ENCODE assay signal across 18 cellular contexts in genomic region chr12:104493504-104493903, GRCh38. TPM values are rescaled to one million over a fixed set of nuclear protein-coding genes. Genes with fewer than 3 reads are reported as not detected.
DNase-seq lines count a peak whose midpoint lies in the region; TF ChIP-seq lines count a peak whose summit lies in the region.
"Had no signal": no experiment of that assay in that cellular context is flagged by ENCODE, and none has a peak within 500 bp of the region (broad histone marks: within the 10 kb centered on the region; RNA-seq: fewer than 3 reads in every experiment).

No MANE protein-coding gene starts in this region.

- no peaks in the 10 kb centered on the region for H3K9me2 ChIP-seq in GM23248 (ENCODE audit: insufficient read depth)

- intact Hi-C loops in A673 (cut with micrococcal nuclease; ENCODE audit: unreplicated experiment) = no loop called here

- H3K9me3 Mint-ChIP-seq in T-helper 1 cell treated with Interleukin-12 subunit alpha and Interleukin-12 subunit beta and Interleukin-4 antibody, amounts not matched to agents 30 μg/mL and 1 μg/mL, for 36 hours = no peaks in the 10 kb centered on the region
- H3K9me3 Mint-ChIP-seq: naive B cell had no signal

- no peaks in the 10 kb centered on the region for H3K36me3 ChIP-seq in GM23248 (ENCODE audit: low read depth)
- no peaks in the 10 kb centered on the region for H3K36me3 ChIP-seq in brain microvascular endothelial cell (replicated peaks)
- H3K36me3 ChIP-seq in skeletal muscle satellite cell (ENCODE audit: insufficient read depth, low read length) = no peaks in the 10 kb centered on the region
- H3K36me3 ChIP-seq in A673 (ENCODE audit: insufficient read depth, low read length, poor library complexity, severe bottlenecking) = no peaks in the 10 kb centered on the region
- H3K36me3 ChIP-seq: esophagus squamous epithelium, SJSA1, upper lobe of left lung had no signal

- no peak overlapping the region for H3K4me3 Mint-ChIP-seq in T-helper 1 cell treated with Interleukin-12 subunit alpha and Interleukin-12 subunit beta and Interleukin-4 antibody, amounts not matched to agents 30 μg/mL and 1 μg/mL, for 36 hours

- no peak for TF ChIP-seq CTCF in brain microvascular endothelial cell (IDR thresholded peaks at IDR 0.05; ENCODE audit: low read depth, low read length, missing control alignments)
- no peak for TF ChIP-seq CTCF in A673 (conservative IDR thresholded peaks at IDR 0.05; ENCODE audit: low read depth, low read length)

- CTCF ChIA-PET in A673 (lab: Charles Lee) = no interaction called here

- H3K4me3 ChIP-seq in GM23248 (no peak overlapping the region), brain microvascular endothelial cell (ENCODE audit: low read depth, low read length) (no peak overlapping the region), skeletal muscle satellite cell (ENCODE audit: low read length) (no peak overlapping the region), A673 (ENCODE audit: low read depth, low read length, poor library complexity, severe bottlenecking) (no peak overlapping the region)
- H3K4me3 ChIP-seq: esophagus squamous epithelium, hepatocyte, SJSA1 had no signal

- POLR2A ChIA-PET in A673 (lab: Charles Lee; ENCODE audit: low non-redundant PET) = no interaction called here

- H3K4me1 Mint-ChIP-seq in T-helper 1 cell treated with Interleukin-12 subunit alpha and Interleukin-12 subunit beta and Interleukin-4 antibody, amounts not matched to agents 30 μg/mL and 1 μg/mL, for 36 hours (ENCODE audit: low read depth) = peaks cover 77% of the 10 kb centered on the region

- H3K4me1 ChIP-seq in GM23248 (ENCODE audit: insufficient read depth) = peaks cover 6% of the 10 kb centered on the region; the same call in 1 of the 2 replicates
- peaks cover 31% of the 10 kb centered on the region for H3K4me1 ChIP-seq in skeletal muscle satellite cell (ENCODE audit: control insufficient read depth, insufficient read depth, low read length)
- H3K4me1 ChIP-seq in A673 (ENCODE audit: insufficient read depth, low read length, poor library complexity, severe bottlenecking) = no peaks in the 10 kb centered on the region
- H3K4me1 ChIP-seq: SJSA1 had no signal

- peak overlapping the region; percentile 34 for H3K27ac Mint-ChIP-seq in T-helper 1 cell treated with Interleukin-12 subunit alpha and Interleukin-12 subunit beta and Interleukin-4 antibody, amounts not matched to agents 30 μg/mL and 1 μg/mL, for 36 hours

- H3K79me2 ChIP-seq in GM23248 (ENCODE audit: insufficient read depth) = peaks cover 11% of the 10 kb centered on the region
- H3K79me2 ChIP-seq: hepatocyte had no signal

- H3K9me3 ChIP-seq in GM23248 (ENCODE audit: low read depth) (no peaks in the 10 kb centered on the region), skeletal muscle satellite cell (replicated peaks; ENCODE audit: low read length) (no peaks in the 10 kb centered on the region), A673 (ENCODE audit: low read depth, low read length, poor library complexity, severe bottlenecking) (no peaks in the 10 kb centered on the region)
- H3K9me3 ChIP-seq: esophagus squamous epithelium, SJSA1, upper lobe of left lung had no signal

- no peak overlapping the region for H3K27ac ChIP-seq in GM23248
- H3K27ac ChIP-seq in brain microvascular endothelial cell = peak overlapping the region; percentile 77
- H3K27ac ChIP-seq in A673 (ENCODE audit: low read depth, low read length, poor library complexity, severe bottlenecking) = no peak overlapping the region
- H3K27ac ChIP-seq: hepatocyte, SJSA1 had no signal

- H2AFZ ChIP-seq in GM23248 = 0 out of 2 replicates have a peak overlapping the region, but pooled peaks have one; percentile 81
- H2AFZ ChIP-seq: hepatocyte had no signal

- in situ Hi-C loops in GM23248 (cut with MboI) (no loop called here), brain microvascular endothelial cell (cut with HindIII; ENCODE audit: low pct_ligation_motif_present, low sequenced_read_pairs) (no loop called here)

- no peak overlapping the region for H3K4me2 ChIP-seq in GM23248 (ENCODE audit: unreplicated experiment)
- peak overlapping the region; percentile 76 for H3K4me2 ChIP-seq in skeletal muscle satellite cell (ENCODE audit: low read length)

- H3K36me3 Mint-ChIP-seq in T-helper 1 cell treated with Interleukin-12 subunit alpha and Interleukin-12 subunit beta and Interleukin-4 antibody, amounts not matched to agents 30 μg/mL and 1 μg/mL, for 36 hours (ENCODE audit: low read depth) = peaks cover 45% of the 10 kb centered on the region

- no peaks in the 10 kb centered on the region for H3K27me3 Mint-ChIP-seq in T-helper 1 cell treated with Interleukin-12 subunit alpha and Interleukin-12 subunit beta and Interleukin-4 antibody, amounts not matched to agents 30 μg/mL and 1 μg/mL, for 36 hours (ENCODE audit: low read depth)
- H3K27me3 Mint-ChIP-seq: naive B cell had no signal

- no peaks in the 10 kb centered on the region for H3K27me3 ChIP-seq in GM23248 (replicated peaks; ENCODE audit: insufficient read depth)
- no peaks in the 10 kb centered on the region for H3K27me3 ChIP-seq in brain microvascular endothelial cell (replicated peaks)
- no peaks in the 10 kb centered on the region for H3K27me3 ChIP-seq in skeletal muscle satellite cell (ENCODE audit: control insufficient read depth, insufficient read depth, low read length)
- no peaks in the 10 kb centered on the region for H3K27me3 ChIP-seq in A673 (replicated peaks; ENCODE audit: insufficient read depth, low read depth, low read length, poor library complexity)
- H3K27me3 ChIP-seq: esophagus squamous epithelium, hepatocyte, SJSA1, upper lobe of left lung had no signal

- no peak for DNase-seq in T-helper 1 cell
- peak; percentile 50 for DNase-seq in GM23248
- no peak for DNase-seq in brain microvascular endothelial cell
- no peak for DNase-seq in SHP77 treated with DMSO at 0.1 percent for 48 hours (lab: John Stamatoyannopoulos, UW)
- no peak for DNase-seq in activated effector memory CD4-positive, alpha-beta T cell treated with Interleukin-2 at 50 U/mL for 16 hours
- DNase-seq in A673 (ENCODE audit: low spot score) = no peak
- DNase-seq: activated CD8-positive, alpha-beta memory T cell treated with anti-CD3 and anti-CD28 coated beads, Interleukin-2, amount 50 U/mL, for 4 hours; Calu3; dermis blood vessel endothelial cell; esophagus squamous epithelium; left colon; naive B cell; NCI-H1105; upper lobe of left lung had no signal

- H3K9ac ChIP-seq in GM23248 (no peak overlapping the region), skeletal muscle satellite cell (ENCODE audit: low read depth, low read length) (peak overlapping the region; percentile 44)

- 70 to 74% methylated on average over 7 of the region's 7 CpGs for WGBS in GM23248 (ENCODE audit: low coverage in 1 of 2, low lambda C conversion rate in 2 of 2, missing lambda C conversion rate in 2 of 2), 2 experiments

- BruUV-seq in A673 (replicated peaks; lab: Mats Ljungman, UMichigan) = no TSS peak

- H3F3A ChIP-seq in GM23248 (ENCODE audit: insufficient read depth) = no peaks in the 10 kb centered on the region

- H4K20me1 ChIP-seq in GM23248 (ENCODE audit: insufficient read depth) = no peaks in the 10 kb centered on the region

RNA-seq across cellular contexts. Expression of gene CHST11, which starts 36.8 kb away (rescaled TPM):
- 5.4 and 18.1 TPM in 2 replicates for total RNA-seq in GM23248 (2014; rRNA removed; shearing (Covaris generic))
- polyA plus RNA-seq in GM23248 (2016; fragmentation: Nextera tagmentation; extraction: Ambion mirVana) = 3.7 TPM in 2 replicates
- total RNA-seq in skeletal muscle satellite cell (2012; rRNA removed) = 17.3 and 18.3 TPM in 2 replicates
- total RNA-seq in A673 (2021) = 1.1 and 1.5 TPM in 2 replicates
